29 cellular contexts compared by ENCODE assay signal in genomic region chr11:75439026-75439425, GRCh38. TPM values are rescaled to one million over a fixed set of nuclear protein-coding genes. Genes with fewer than 3 reads are reported as not detected.
"Had no signal": no experiment of that assay in that cellular context is flagged by ENCODE, and none has a peak within 500 bp of the region (broad histone marks: within the 10 kb centered on the region; RNA-seq: fewer than 3 reads in every experiment).

No MANE protein-coding gene starts in this region.

- H3K36me3 Mint-ChIP-seq: activated naive CD4-positive, alpha-beta T cell treated with anti-CD3 and anti-CD28 coated beads, Interleukin-2, amount 10 ng/mL, durations not matched to agents 7 days and 5 days; activated naive CD8-positive, alpha-beta T cell had no signal

- H3K27ac Mint-ChIP-seq: activated CD8-positive, alpha-beta T cell treated with anti-CD3 and anti-CD28 coated beads for 36 hours; activated naive CD4-positive, alpha-beta T cell treated with anti-CD3 and anti-CD28 coated beads, Interleukin-2, amount 10 ng/mL, durations not matched to agents 7 days and 5 days; activated naive CD8-positive, alpha-beta T cell had no signal

- H3K36me3 ChIP-seq: cardiac muscle cell, MG63 had no signal

- H3K27ac ChIP-seq: ascending aorta, cardiac muscle cell, VCaP had no signal

- H3K9me3 ChIP-seq: ascending aorta, MG63 had no signal

- DNase-seq: activated CD4-positive, alpha-beta T cell treated with anti-CD3 and anti-CD28 coated beads for 1 hour; activated CD4-positive, alpha-beta T cell treated with anti-CD3 and anti-CD28 coated beads for 48 hours; activated CD4-positive, alpha-beta T cell treated with anti-CD3 and anti-CD28 coated beads, Interleukin-2, amount 50 U/mL, for 4 hours; activated CD4-positive, CD25-positive, alpha-beta regulatory T cell; activated CD8-positive, alpha-beta T cell treated with anti-CD3 and anti-CD28 coated beads for 36 hours; activated gamma-delta T cell treated with Interleukin-2 at 50 U/mL for 16 hours; activated naive CD4-positive, alpha-beta T cell treated with anti-CD3 and anti-CD28 coated beads, Interleukin-2, amount 10 ng/mL, durations not matched to agents 7 days and 5 days; activated T-cell treated with anti-CD3 and anti-CD28 coated beads, Interleukin-2, amount 50 U/mL, for 1 hour; amygdala; Kasumi-1; MG63; NCI-H1048; NCI-H1105 treated with DMSO at 0.1 percent for 48 hours; NCI-H1436 treated with DMSO at 0.1 percent for 48 hours; NCI-H1694 treated with DMSO at 0.1 percent for 48 hours; NCI-H2029; NCI-H510A; NCI-H526; NCI-H748 treated with DMSO at 0.1 percent for 48 hours; Right ventricle myocardium superior; SW 1271; T-helper 1 cell; T-helper 2 cell; T-helper 9 cell had no signal

- H3K9me3 Mint-ChIP-seq: activated CD8-positive, alpha-beta T cell treated with anti-CD3 and anti-CD28 coated beads for 36 hours; activated naive CD4-positive, alpha-beta T cell treated with anti-CD3 and anti-CD28 coated beads, Interleukin-2, amount 10 ng/mL, durations not matched to agents 7 days and 5 days; central memory CD8-positive, alpha-beta T cell had no signal

- ATAC-seq: activated CD8-positive, alpha-beta T cell treated with anti-CD3 and anti-CD28 coated beads for 36 hours had no signal

- H3K4me1 Mint-ChIP-seq: activated naive CD4-positive, alpha-beta T cell treated with anti-CD3 and anti-CD28 coated beads, Interleukin-2, amount 10 ng/mL, durations not matched to agents 7 days and 5 days; central memory CD8-positive, alpha-beta T cell had no signal

- H3K4me3 ChIP-seq: ascending aorta, cardiac muscle cell, MG63 had no signal

- H3K27me3 Mint-ChIP-seq: activated CD8-positive, alpha-beta T cell treated with anti-CD3 and anti-CD28 coated beads for 36 hours; activated naive CD8-positive, alpha-beta T cell had no signal

- H3K4me3 Mint-ChIP-seq: activated CD8-positive, alpha-beta T cell treated with anti-CD3 and anti-CD28 coated beads for 36 hours; activated naive CD4-positive, alpha-beta T cell treated with anti-CD3 and anti-CD28 coated beads, Interleukin-2, amount 10 ng/mL, durations not matched to agents 7 days and 5 days; activated naive CD8-positive, alpha-beta T cell; central memory CD8-positive, alpha-beta T cell had no signal

- H3K27me3 ChIP-seq: ascending aorta, MG63 had no signal

- H3K4me1 ChIP-seq: ascending aorta had no signal

RNA-seq across cellular contexts. Expression of gene KLHL35, which starts 6.0 kb away (rescaled TPM):
- total RNA-seq: ascending aorta had no signal
